19 cellular contexts compared by ENCODE assay signal in genomic region chr17:76104896-76105231, GRCh38. TPM values are rescaled to one million over a fixed set of nuclear protein-coding genes. Genes with fewer than 3 reads are reported as not detected.
A peak's percentile ranks its signal among the peaks of the same experiment; 100 is the strongest.
DNase-seq lines count a peak whose midpoint lies in the region; ATAC-seq and TF ChIP-seq lines count a peak whose summit lies in the region.
"Had no signal": no experiment of that assay in that cellular context is flagged by ENCODE, and none has a peak within 500 bp of the region (broad histone marks: within the 10 kb centered on the region; RNA-seq: fewer than 3 reads in every experiment).

No MANE protein-coding gene starts in this region.

- peak overlapping the region; percentile 92 for H3K27ac Mint-ChIP-seq in activated CD4-positive, alpha-beta memory T cell treated with anti-CD3 and anti-CD28 coated beads for 36 hours
- H3K27ac Mint-ChIP-seq in naive B cell (peak overlapping the region in 4 of 6 donors; percentile 68 to 96 (median 92)), nephron progenitor cell (no peak overlapping the region)

- H3K27me3 Mint-ChIP-seq in activated CD4-positive, alpha-beta memory T cell treated with anti-CD3 and anti-CD28 coated beads for 36 hours, result no peaks in the 10 kb centered on the region
- H3K27me3 Mint-ChIP-seq in naive B cell, result no peaks in the 10 kb centered on the region
- H3K27me3 Mint-ChIP-seq in nephron progenitor cell (ENCODE audit: low read depth, poor library complexity), result peaks cover 3% of the 10 kb centered on the region

- DNase-seq in DND-41 (no peak), naive B cell (no peak), nephron progenitor cell (no peak), NCI-H345 (lab: John Stamatoyannopoulos, UW) (no peak), mesenteric fat pad (ENCODE audit: low spot score) (no peak)
- DNase-seq in activated CD4-positive, alpha-beta memory T cell treated with anti-CD3 and anti-CD28 coated beads for 36 hours, result no peak
- DNase-seq: activated CD4-positive, alpha-beta T cell treated with anti-CD3 and anti-CD28 coated beads, Interleukin-2, amount 50 U/mL, for 1 hour; adrenal gland; head of caudate nucleus; KG1; NCI-H146; NCI-H524 had no signal

- peaks cover 12% of the 10 kb centered on the region for H3K36me3 Mint-ChIP-seq in activated CD4-positive, alpha-beta memory T cell treated with anti-CD3 and anti-CD28 coated beads for 36 hours
- peaks cover 5 to 11% of the 10 kb centered on the region in 2 donors for H3K36me3 Mint-ChIP-seq in naive B cell
- H3K36me3 Mint-ChIP-seq in nephron progenitor cell (ENCODE audit: low read depth), result peaks cover 18% of the 10 kb centered on the region

- no peak for TF ChIP-seq CTCF in DND-41 (IDR thresholded peaks at IDR 0.05; ENCODE audit: borderline replicate concordance, extremely low read depth, low read length, poor library complexity, severe bottlenecking)
- TF ChIP-seq CTCF in nephron progenitor cell (IDR thresholded peaks at IDR 0.05), result no peak

- CTCF ChIA-PET in activated CD4-positive, alpha-beta memory T cell treated with anti-CD3 and anti-CD28 coated beads for 36 hours (lab: Charles Lee), result interaction anchor here (0.9 to 5.5 kb wide), 6 partner anchors 16 to 281 kb away, joined by 3 to 35 read pairs (median 8); no protein-coding TSS in a partner anchor

- intact Hi-C loops in activated CD4-positive, alpha-beta memory T cell treated with anti-CD3 and anti-CD28 coated beads for 36 hours (cut with micrococcal nuclease), result no loop called here

- H3K27me3 ChIP-seq in BLaER1 treated with 17β-estradiol and CSF1 and Interleukin-3, amounts not matched to agents 10 nM and 100 nM, result no peaks in the 10 kb centered on the region
- no peaks in the 10 kb centered on the region for H3K27me3 ChIP-seq in DND-41 (ENCODE audit: insufficient read depth, low read length, poor library complexity)
- H3K27me3 ChIP-seq: adrenal gland, BLaER1 had no signal

- H3K79me2 ChIP-seq in DND-41 (ENCODE audit: insufficient read depth, low read length), result peaks cover 28% of the 10 kb centered on the region

- peak overlapping the region; percentile 98 for H3K4me3 Mint-ChIP-seq in activated CD4-positive, alpha-beta memory T cell treated with anti-CD3 and anti-CD28 coated beads for 36 hours
- H3K4me3 Mint-ChIP-seq in naive B cell (peak overlapping the region in 7 of 8 donors; percentile 62 to 99 (median 94)), nephron progenitor cell (no peak overlapping the region)

- peaks cover 29 to 51% (median 43%) of the 10 kb centered on the region in 10 experiments for H3K4me1 ChIP-seq in BLaER1 treated with 17β-estradiol and CSF1 and Interleukin-3, amounts not matched to agents 10 nM and 100 nM
- peaks cover 29% of the 10 kb centered on the region for H3K4me1 ChIP-seq in DND-41 (ENCODE audit: insufficient read depth, low read length)

- H3K9me3 Mint-ChIP-seq in activated CD4-positive, alpha-beta memory T cell treated with anti-CD3 and anti-CD28 coated beads for 36 hours, result no peaks in the 10 kb centered on the region
- H3K9me3 Mint-ChIP-seq in naive B cell, result no peaks in the 10 kb centered on the region
- H3K9me3 Mint-ChIP-seq in nephron progenitor cell, result no peaks in the 10 kb centered on the region

- peak overlapping the region in 6 of 11 experiments; percentile 88 to 96 (median 90); a peak in 9 of 22 replicates for H3K4me2 ChIP-seq in BLaER1 treated with 17β-estradiol and CSF1 and Interleukin-3, amounts not matched to agents 10 nM and 100 nM
- no peak overlapping the region for H3K4me2 ChIP-seq in DND-41 (ENCODE audit: insufficient read depth, low read length)

- H3K4me1 Mint-ChIP-seq in activated CD4-positive, alpha-beta memory T cell treated with anti-CD3 and anti-CD28 coated beads for 36 hours (ENCODE audit: low read depth), result peaks cover 23% of the 10 kb centered on the region
- peaks cover 12 to 35% (median 25%) of the 10 kb centered on the region in 3 donors for H3K4me1 Mint-ChIP-seq in naive B cell
- peaks cover 12% of the 10 kb centered on the region for H3K4me1 Mint-ChIP-seq in nephron progenitor cell

- no peak for ATAC-seq in DND-41 (ENCODE audit: insufficient read depth, low read depth)
- no peak for ATAC-seq in naive B cell (ENCODE audit: low read depth in 2 of 2)
- ATAC-seq in HG03565 (IDR thresholded peaks at IDR 0.05; ENCODE audit: unreplicated experiment), result no peak

- no peak overlapping the region for H3K4me3 ChIP-seq in BLaER1 treated with 17β-estradiol and CSF1 and Interleukin-3, amounts not matched to agents 10 nM and 100 nM
- no peak overlapping the region for H3K4me3 ChIP-seq in DND-41 (ENCODE audit: low read depth in 1 of 2, low read length in 2 of 2)

- no peaks in the 10 kb centered on the region for H4K20me1 ChIP-seq in BLaER1 treated with 17β-estradiol and CSF1 and Interleukin-3, amounts not matched to agents 10 nM and 100 nM
- H4K20me1 ChIP-seq in DND-41 (ENCODE audit: insufficient read depth, low read length), result no peaks in the 10 kb centered on the region
- H4K20me1 ChIP-seq: BLaER1 had no signal

- H3K27ac ChIP-seq in BLaER1 treated with 17β-estradiol and CSF1 and Interleukin-3, amounts not matched to agents 10 nM and 100 nM, result no peak overlapping the region; a peak in 1 of 22 replicates
- H3K27ac ChIP-seq in DND-41 (ENCODE audit: low read length), result no peak overlapping the region
- H3K27ac ChIP-seq: epithelial cell of prostate had no signal

- H3K9ac ChIP-seq in BLaER1 treated with 17β-estradiol and CSF1 and Interleukin-3, amounts not matched to agents 10 nM and 100 nM, result no peak overlapping the region
- H3K9ac ChIP-seq in DND-41 (ENCODE audit: low read depth, low read length), result peak overlapping the region; percentile 64; the same call in 1 of the 2 replicates

- H3K36me3 ChIP-seq in BLaER1 treated with 17β-estradiol and CSF1 and Interleukin-3, amounts not matched to agents 10 nM and 100 nM, result peaks cover 21 to 28% (median 24%) of the 10 kb centered on the region in 11 experiments
- peaks cover 22% of the 10 kb centered on the region for H3K36me3 ChIP-seq in DND-41 (ENCODE audit: insufficient read depth, low read length)

- POLR2A ChIA-PET in activated CD4-positive, alpha-beta memory T cell treated with anti-CD3 and anti-CD28 coated beads for 36 hours (lab: Charles Lee), result interaction anchor here (2.0 kb wide), 1 partner anchor 168 kb away, joined by 7 read pairs; no protein-coding TSS in a partner anchor

- H3K9me3 ChIP-seq in BLaER1 treated with 17β-estradiol and CSF1 and Interleukin-3, amounts not matched to agents 10 nM and 100 nM (replicated peaks in 1 of 11), result no peaks in the 10 kb centered on the region
- no peaks in the 10 kb centered on the region for H3K9me3 ChIP-seq in DND-41 (ENCODE audit: insufficient read depth, low read length, severe bottlenecking)
- H3K9me3 ChIP-seq: adrenal gland, BLaER1 had no signal

- no peak overlapping the region for H2AFZ ChIP-seq in DND-41 (ENCODE audit: low read depth, low read length)

RNA-seq across cellular contexts. Expression of gene EXOC7, which starts 1.3 kb away (rescaled TPM):
- 10 to 100 TPM; 63.3 to 66.0 TPM for total RNA-seq in activated CD4-positive, alpha-beta memory T cell treated with anti-CD3 and anti-CD28 coated beads for 36 hours
- 10 to 100 TPM; 40.8 to 64.9 (median 54.0) TPM for polyA plus RNA-seq in naive B cell (ENCODE audit: low read depth in 6 of 6)
- 117 TPM for total RNA-seq in mesenteric fat pad

RNA-seq across cellular contexts. Expression of gene ZACN, which starts 25.9 kb away (rescaled TPM):
- total RNA-seq in activated CD4-positive, alpha-beta memory T cell treated with anti-CD3 and anti-CD28 coated beads for 36 hours, result 1 to 10 TPM; 4.9 to 5.1 TPM
- polyA plus RNA-seq in naive B cell (ENCODE audit: low read depth in 6 of 6), result 1 to 10 TPM in 2 of 6 donors, under 1 TPM in 2, not detected in 2; 0.70 to 1.6 (median 1.1) TPM
- not detected for total RNA-seq in mesenteric fat pad
- total RNA-seq: chondrocyte, RPMI7951, urinary bladder had no signal

RNA-seq across cellular contexts. Expression of gene GALR2, which starts 30.3 kb away (rescaled TPM):
- 1 to 10 TPM; 3.5 to 4.8 TPM for total RNA-seq in activated CD4-positive, alpha-beta memory T cell treated with anti-CD3 and anti-CD28 coated beads for 36 hours
- 1 to 10 TPM in 2 of 6 donors, under 1 TPM in 3, not detected in 1; 0.31 to 2.6 (median 0.72) TPM for polyA plus RNA-seq in naive B cell (ENCODE audit: low read depth in 6 of 6)
- not detected for total RNA-seq in mesenteric fat pad
- total RNA-seq: adrenal gland, chondrocyte, RPMI7951, urinary bladder had no signal

RNA-seq across cellular contexts. Expression of gene SRP68, which starts 32.5 kb away (rescaled TPM):
- total RNA-seq in activated CD4-positive, alpha-beta memory T cell treated with anti-CD3 and anti-CD28 coated beads for 36 hours, result 100 to 1,000 TPM; 142 to 148 TPM
- polyA plus RNA-seq in naive B cell (ENCODE audit: low read depth in 6 of 6), result 10 to 100 TPM; 31.4 to 68.1 (median 53.0) TPM
- total RNA-seq in mesenteric fat pad, result 69.1 TPM

RNA-seq across cellular contexts. Expression of gene FOXJ1, which starts 36.2 kb away (rescaled TPM):
- total RNA-seq in activated CD4-positive, alpha-beta memory T cell treated with anti-CD3 and anti-CD28 coated beads for 36 hours, result under 1 TPM; 0.22 to 0.29 TPM
- polyA plus RNA-seq in naive B cell (ENCODE audit: low read depth in 6 of 6), result not detected
- 0.16 TPM for total RNA-seq in mesenteric fat pad
- total RNA-seq: RPMI7951 had no signal
